Comparison of ENCODE assay signal across 15 cellular contexts in genomic region chr20:1934162-1934561, GRCh38. TPM values are rescaled to one million over a fixed set of nuclear protein-coding genes. Genes with fewer than 3 reads are reported as not detected.
DNase-seq lines count a peak whose midpoint lies in the region; ATAC-seq and TF ChIP-seq lines count a peak whose summit lies in the region.
"Had no signal": no experiment of that assay in that cellular context is flagged by ENCODE, and none has a peak within 500 bp of the region (broad histone marks: within the 10 kb centered on the region; RNA-seq: fewer than 3 reads in every experiment).

No MANE protein-coding gene starts in this region.

- peak; percentile 67 for DNase-seq in AG08396 (ENCODE audit: low spot score)
- DNase-seq in NB4 (ENCODE audit: low read depth): no peak
- peak; percentile 89 for DNase-seq in fibroblast of gingiva (ENCODE audit: low read depth)
- DNase-seq in glutamatergic neuron: no peak
- no peak for DNase-seq in GM10266 (ENCODE audit: extremely low spot score)
- no peak for DNase-seq in HT-29 (ENCODE audit: low spot score)
- DNase-seq: activated CD4-positive, CD25-positive, alpha-beta regulatory T cell; activated T-cell treated with anti-CD3 and anti-CD28 coated beads, Interleukin-2, amount 50 U/mL, for 24 hours; central memory CD4-positive, alpha-beta T cell; Karpas-422 had no signal

- no peaks in the 10 kb centered on the region for H3K9me3 Mint-ChIP-seq in nephron
- H3K9me3 Mint-ChIP-seq in glutamatergic neuron (ENCODE audit: unreplicated experiment): peaks cover 5% of the 10 kb centered on the region
- H3K9me3 Mint-ChIP-seq: activated T-cell treated with anti-CD3 and anti-CD28 coated beads, Interleukin-2, amount 50 U/mL, for 24 hours had no signal

- no peak for TF ChIP-seq CTCF in NB4 (IDR thresholded peaks at IDR 0.05; ENCODE audit: low read depth, low read length)
- TF ChIP-seq CTCF in nephron (IDR thresholded peaks at IDR 0.05; ENCODE audit: unreplicated experiment in 3 of 3): no peak
- TF ChIP-seq CTCF in glutamatergic neuron (IDR thresholded peaks at IDR 0.05; ENCODE audit: partially characterized antibody, unreplicated experiment): no peak
- TF ChIP-seq CTCF in GM10266 (IDR thresholded peaks at IDR 0.05; ENCODE audit: control insufficient read depth, insufficient read depth, low read depth, missing control alignments): no peak

- no peak for ATAC-seq in GM21737 (IDR thresholded peaks at IDR 0.05; ENCODE audit: unreplicated experiment)

- peak overlapping the region; percentile 0 for H3K4me3 ChIP-seq in NB4 (ENCODE audit: low read depth, low read length)
- H3K4me3 ChIP-seq: BLaER1, lung had no signal

- peaks cover 22% of the 10 kb centered on the region for H3K27me3 Mint-ChIP-seq in nephron (ENCODE audit: low read depth)
- H3K27me3 Mint-ChIP-seq in glutamatergic neuron (ENCODE audit: unreplicated experiment): peaks cover 8% of the 10 kb centered on the region

- H3K4me1 Mint-ChIP-seq in nephron (peaks cover 56% of the 10 kb centered on the region), glutamatergic neuron (ENCODE audit: low read depth, unreplicated experiment) (no peaks in the 10 kb centered on the region)

- H3K36me3 Mint-ChIP-seq in nephron (ENCODE audit: low read depth): peaks cover 4% of the 10 kb centered on the region
- no peaks in the 10 kb centered on the region for H3K36me3 Mint-ChIP-seq in glutamatergic neuron (ENCODE audit: unreplicated experiment)

- no peak overlapping the region for H3K4me3 Mint-ChIP-seq in nephron
- H3K4me3 Mint-ChIP-seq in glutamatergic neuron (ENCODE audit: unreplicated experiment): no peak overlapping the region
- H3K4me3 Mint-ChIP-seq: activated T-cell treated with anti-CD3 and anti-CD28 coated beads, Interleukin-2, amount 50 U/mL, for 24 hours had no signal

- H3K27ac Mint-ChIP-seq in nephron: peak overlapping the region in 2 of 3 experiments; percentile 53 to 57
- H3K27ac Mint-ChIP-seq in glutamatergic neuron (ENCODE audit: unreplicated experiment): no peak overlapping the region
- H3K27ac Mint-ChIP-seq: activated T-cell treated with anti-CD3 and anti-CD28 coated beads, Interleukin-2, amount 50 U/mL, for 24 hours had no signal

- TF ChIP-seq POLR2A in NB4 (IDR thresholded peaks at IDR 0.05; ENCODE audit: extremely low read depth, insufficient read length): no peak

RNA-seq across cellular contexts. Expression of gene SIRPA, which starts 39.0 kb away (rescaled TPM):
- total RNA-seq in glutamatergic neuron (ENCODE audit: unreplicated experiment): 0.34 TPM
- total RNA-seq in HT-29 (2014; rRNA removed; shearing (Covaris generic)): 0.13 and 0.53 TPM in 2 replicates

RNA-seq across cellular contexts. Expression of gene PDYN, which starts 59.7 kb away (rescaled TPM):
- not detected for total RNA-seq in glutamatergic neuron (ENCODE audit: unreplicated experiment)
- not detected in 2 replicates for total RNA-seq in HT-29 (2014; rRNA removed; shearing (Covaris generic))
- total RNA-seq: glomerular endothelial cell, lung had no signal

Comparison
In these comparisons a context has a peak if more than half of its experiments do, and no peak if none do; other contexts are left out.
1. DNase-seq: peak in AG08396 (single experiment) and fibroblast of gingiva (single experiment); none in NB4 (single experiment), glutamatergic neuron (single experiment), GM10266 (single experiment) and HT-29 (single experiment).